In the genomic region with DNA sequence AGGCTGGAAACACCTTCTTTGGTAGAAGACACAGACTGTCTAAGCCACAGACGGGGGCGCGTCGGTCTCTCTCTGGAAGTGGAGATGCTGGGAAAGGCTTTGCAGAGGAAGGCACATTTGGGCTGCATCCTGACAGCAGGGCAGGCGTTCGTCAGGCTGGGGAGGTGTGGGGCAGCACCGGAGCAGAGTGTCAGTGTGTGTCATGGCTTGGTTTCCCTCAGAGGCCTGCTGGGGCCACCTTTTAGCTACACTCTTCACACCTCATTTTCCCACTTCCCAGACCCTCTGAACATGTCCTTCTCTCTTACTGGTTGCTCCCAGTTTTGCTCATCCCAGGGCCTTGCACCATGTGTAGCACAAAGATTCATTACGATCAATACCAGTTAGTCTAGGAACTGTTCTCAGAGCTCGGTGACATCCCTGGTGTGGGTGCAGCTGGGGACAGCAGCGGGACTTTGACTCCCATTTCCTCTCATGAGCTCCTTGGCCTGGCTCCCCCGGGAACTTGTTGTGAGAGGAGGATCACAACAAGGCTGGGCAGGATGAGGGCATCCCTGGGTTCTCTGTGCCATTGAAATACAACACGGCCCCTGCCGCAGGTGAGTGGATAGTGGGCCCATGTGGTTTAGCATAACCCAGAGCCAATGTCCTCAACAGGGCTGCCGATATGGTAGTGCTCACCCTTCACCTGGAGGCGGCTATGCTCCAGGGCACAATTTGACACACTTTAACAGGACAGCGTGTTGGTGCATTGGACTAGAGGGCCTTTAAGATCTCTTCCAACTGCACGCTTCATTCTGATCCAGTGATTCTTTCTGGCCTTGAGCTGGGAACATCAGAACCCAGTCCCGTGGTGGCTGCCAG, we compare ENCODE assay signal across 11 cellular contexts. TPM values are rescaled to one million over a fixed set of nuclear protein-coding genes. Genes with fewer than 3 reads are reported as not detected.
DNase-seq lines count a peak whose midpoint lies in the region; ATAC-seq lines count a peak whose summit lies in the region.
"Had no signal": no experiment of that assay in that cellular context is flagged by ENCODE, and none has a peak within 500 bp of the region (broad histone marks: within the 10 kb centered on the region; RNA-seq: fewer than 3 reads in every experiment).

No MANE protein-coding gene starts in this region.

- H3K27me3 Mint-ChIP-seq in CD4-positive, alpha-beta memory T cell: no peaks in the 10 kb centered on the region
- no peaks in the 10 kb centered on the region for H3K27me3 Mint-ChIP-seq in activated naive CD8-positive, alpha-beta T cell treated with anti-CD3 and anti-CD28 coated beads for 36 hours

- H3K79me2 ChIP-seq in GM23248 (ENCODE audit: insufficient read depth): no peaks in the 10 kb centered on the region

- ATAC-seq in GM19025 (IDR thresholded peaks at IDR 0.05; ENCODE audit: low read depth, unreplicated experiment) (peak; percentile 29), HG03025 (IDR thresholded peaks at IDR 0.05; ENCODE audit: low FRiP score, unreplicated experiment) (peak; percentile 15), GM21717 (IDR thresholded peaks at IDR 0.05; ENCODE audit: unreplicated experiment) (no peak)

- H3K9me3 Mint-ChIP-seq in CD4-positive, alpha-beta memory T cell: peaks cover 0 to 1% (median 0%) of the 10 kb centered on the region in 8 donors
- H3K9me3 Mint-ChIP-seq in activated naive CD8-positive, alpha-beta T cell treated with anti-CD3 and anti-CD28 coated beads for 36 hours: no peaks in the 10 kb centered on the region

- H3K27ac ChIP-seq in CD4-positive, alpha-beta memory T cell (ENCODE audit: low read depth, low read length): peak overlapping the region; percentile 66
- H3K27ac ChIP-seq in GM23248: no peak overlapping the region
- H3K27ac ChIP-seq: colonic mucosa had no signal

- H2AFZ ChIP-seq in GM23248: no peak overlapping the region

- H3K27me3 ChIP-seq in CD4-positive, alpha-beta memory T cell (ENCODE audit: insufficient read depth, low read length): no peaks in the 10 kb centered on the region
- peaks cover 32% of the 10 kb centered on the region for H3K27me3 ChIP-seq in GM23248 (replicated peaks; ENCODE audit: insufficient read depth)
- H3K27me3 ChIP-seq: colonic mucosa had no signal

- H3K27ac Mint-ChIP-seq in CD4-positive, alpha-beta memory T cell: peak overlapping the region; percentile 86 to 97 (median 96)
- peak overlapping the region; percentile 91 for H3K27ac Mint-ChIP-seq in activated naive CD8-positive, alpha-beta T cell treated with anti-CD3 and anti-CD28 coated beads for 36 hours

- in situ Hi-C loops in GM23248 (cut with MboI): loop anchor here (10.0 to 25.0 kb wide), 2 partner anchors 170 to 1048 kb away; partner anchors contain the start of gene KRT27

- CTCF ChIA-PET in CD4-positive, alpha-beta memory T cell (lab: Charles Lee; ENCODE audit: partially characterized antibody): interaction anchor here (0.6 to 16.9 kb wide), 24 partner anchors 10 to 297 kb away, joined by 3 to 435 read pairs (median 6); partner anchors contain the start of gene CCR7

- H3K9me3 ChIP-seq in CD4-positive, alpha-beta memory T cell (ENCODE audit: control insufficient read depth in 1 of 2, low read length in 2 of 2): no peaks in the 10 kb centered on the region
- H3K9me3 ChIP-seq in GM23248 (ENCODE audit: low read depth): no peaks in the 10 kb centered on the region
- H3K9me3 ChIP-seq: colonic mucosa had no signal

- no peaks in the 10 kb centered on the region for H3F3A ChIP-seq in GM23248 (ENCODE audit: insufficient read depth)

- H4K20me1 ChIP-seq in GM23248 (ENCODE audit: insufficient read depth): no peaks in the 10 kb centered on the region

- 64 to 68% methylated on average over 18 of the region's 18 CpGs for WGBS in GM23248 (ENCODE audit: low coverage in 1 of 2, low lambda C conversion rate in 2 of 2, missing lambda C conversion rate in 2 of 2), 2 experiments

- no peaks in the 10 kb centered on the region for H3K36me3 Mint-ChIP-seq in CD4-positive, alpha-beta memory T cell
- H3K36me3 Mint-ChIP-seq in activated naive CD8-positive, alpha-beta T cell treated with anti-CD3 and anti-CD28 coated beads for 36 hours: peaks cover 1% of the 10 kb centered on the region

- no peak overlapping the region for H3K9ac ChIP-seq in GM23248

- no peaks in the 10 kb centered on the region for H3K36me3 ChIP-seq in CD4-positive, alpha-beta memory T cell (ENCODE audit: insufficient read depth, low read length)
- no peaks in the 10 kb centered on the region for H3K36me3 ChIP-seq in GM23248 (ENCODE audit: low read depth)
- H3K36me3 ChIP-seq: colonic mucosa had no signal

- H3K4me3 ChIP-seq in CD4-positive, alpha-beta memory T cell (ENCODE audit: low read length in 2 of 2): no peak overlapping the region
- no peak overlapping the region for H3K4me3 ChIP-seq in GM23248
- H3K4me3 ChIP-seq: colonic mucosa had no signal

- POLR2A ChIA-PET in CD4-positive, alpha-beta memory T cell (lab: Charles Lee; ENCODE audit: partially characterized antibody): interaction anchor here (0.6 to 22.3 kb wide), 17 partner anchors 9 to 198 kb away, joined by 3 to 1226 read pairs (median 19); partner anchors contain the start of genes CCR7 and SMARCE1

- no peaks in the 10 kb centered on the region for H3K9me2 ChIP-seq in GM23248 (ENCODE audit: insufficient read depth)

- peaks cover 77% of the 10 kb centered on the region for H3K4me1 ChIP-seq in CD4-positive, alpha-beta memory T cell (ENCODE audit: insufficient read depth, low read length)
- no peaks in the 10 kb centered on the region for H3K4me1 ChIP-seq in GM23248 (ENCODE audit: insufficient read depth)

- no peak overlapping the region for H3K4me2 ChIP-seq in GM23248 (ENCODE audit: unreplicated experiment)

- intact Hi-C loops in CD4-positive, alpha-beta memory T cell (cut with micrococcal nuclease): loop anchor here (1.0 to 5.0 kb wide), 3 partner anchors 49 to 292 kb away; partner anchors contain the start of gene CCR7

- H3K4me1 Mint-ChIP-seq in CD4-positive, alpha-beta memory T cell: peaks cover 44 to 76% (median 66%) of the 10 kb centered on the region in 4 donors
- H3K4me1 Mint-ChIP-seq in activated naive CD8-positive, alpha-beta T cell treated with anti-CD3 and anti-CD28 coated beads for 36 hours: peaks cover 75% of the 10 kb centered on the region

- H3K4me3 Mint-ChIP-seq in CD4-positive, alpha-beta memory T cell: peak overlapping the region; percentile 31 to 83 (median 70)
- peak overlapping the region; percentile 62 for H3K4me3 Mint-ChIP-seq in activated naive CD8-positive, alpha-beta T cell treated with anti-CD3 and anti-CD28 coated beads for 36 hours

- DNase-seq in CD4-positive, alpha-beta memory T cell: no peak
- DNase-seq in activated naive CD8-positive, alpha-beta T cell treated with anti-CD3 and anti-CD28 coated beads for 36 hours: no peak
- DNase-seq in retina: no peak
- no peak for DNase-seq in GM23248
- no peak for DNase-seq in hippocampal formation (lab: John Stamatoyannopoulos, UW)
- DNase-seq: Kasumi-1 had no signal

RNA-seq across cellular contexts. Expression of gene SMARCE1, which starts 33.0 kb away (rescaled TPM):
- 10 to 100 TPM; 87.6 to 91.0 TPM for total RNA-seq in CD4-positive, alpha-beta memory T cell
- polyA plus RNA-seq in CD4-positive, alpha-beta memory T cell: 100 to 1,000 TPM; 148 to 197 TPM
- 100 to 1,000 TPM; 107 to 118 TPM for total RNA-seq in activated naive CD8-positive, alpha-beta T cell treated with anti-CD3 and anti-CD28 coated beads for 36 hours
- 67.4 and 75.8 TPM in 2 replicates for total RNA-seq in GM23248 (2014; rRNA removed; shearing (Covaris generic))
- 133 and 144 TPM in 2 replicates for polyA plus RNA-seq in GM23248 (2016; fragmentation: Nextera tagmentation; extraction: Ambion mirVana)

RNA-seq across cellular contexts. Expression of gene CCR7, which starts 49.4 kb away (rescaled TPM):
- 100 to 1,000 TPM; 268 to 269 TPM for total RNA-seq in CD4-positive, alpha-beta memory T cell
- 100 to 1,000 TPM; 436 to 502 TPM for polyA plus RNA-seq in CD4-positive, alpha-beta memory T cell
- total RNA-seq in activated naive CD8-positive, alpha-beta T cell treated with anti-CD3 and anti-CD28 coated beads for 36 hours: 100 to 1,000 TPM; 260 to 274 TPM
- not detected in 2 replicates for total RNA-seq in GM23248 (2014; rRNA removed; shearing (Covaris generic))
- polyA plus RNA-seq in GM23248 (2016; fragmentation: Nextera tagmentation; extraction: Ambion mirVana): 0.68 and 1.2 TPM in 2 replicates
- total RNA-seq: renal cortical epithelial cell had no signal

RNA-seq across cellular contexts. Expression of gene KRT222, which starts 50.3 kb away (rescaled TPM):
- total RNA-seq in CD4-positive, alpha-beta memory T cell: not detected
- polyA plus RNA-seq in CD4-positive, alpha-beta memory T cell: not detected
- under 1 TPM in 1 of 2 experiments, not detected in 1; 0.22 TPM for total RNA-seq in activated naive CD8-positive, alpha-beta T cell treated with anti-CD3 and anti-CD28 coated beads for 36 hours
- total RNA-seq in GM23248 (2014; rRNA removed; shearing (Covaris generic)): not detected in 2 replicates
- polyA plus RNA-seq in GM23248 (2016; fragmentation: Nextera tagmentation; extraction: Ambion mirVana): not detected in 2 replicates

Comparison
In these comparisons a context has a peak if more than half of its experiments do, and no peak if none do; other contexts are left out.
1. RNA of gene CCR7, which starts 49.4 kb away (total RNA-seq): 260 to 274 TPM in activated naive CD8-positive, alpha-beta T cell treated with anti-CD3 and anti-CD28 coated beads for 36 hours and 268 to 269 TPM in CD4-positive, alpha-beta memory T cell; not detected in GM23248; every median in the first group is over 100 times any median in the second.